ENCODE assay signal across 8 cellular contexts in genomic region chr1:44217809-44218410, GRCh38. TPM values are rescaled to one million over a fixed set of nuclear protein-coding genes. Genes with fewer than 3 reads are reported as not detected.
DNase-seq lines count a peak whose midpoint lies in the region; ATAC-seq and TF ChIP-seq lines count a peak whose summit lies in the region.

No MANE protein-coding gene starts in this region.

- no peaks in the 10 kb centered on the region for H3K27me3 Mint-ChIP-seq in nephron (ENCODE audit: low read depth)

- ATAC-seq in Panc1: peak; percentile 78
- ATAC-seq in HG03571 (IDR thresholded peaks at IDR 0.05; ENCODE audit: unreplicated experiment): no peak

- DNase-seq in DMS53 treated with DMSO at 0.1 percent for 48 hours (lab: John Stamatoyannopoulos, UW; ENCODE audit: unreplicated experiment): peak; percentile 84
- peak; percentile 77 for DNase-seq in KBM-7
- DNase-seq in Panc1 (ENCODE audit: low read depth, low spot score): peak; percentile 61
- DNase-seq in activated T-cell treated with anti-CD3 and anti-CD28 coated beads, Interleukin-2, amount 50 U/mL, for 48 hours: peak; percentile 88 to 91
- peak; percentile 38 for DNase-seq in fibroblast of gingiva (ENCODE audit: low read depth)
- DNase-seq in stimulated activated naive CD4-positive, alpha-beta T cell treated with Interleukin-2 at 50 U/mL for 16 hours (lab: John Stamatoyannopoulos, UW): peak; percentile 50

- no TSS peak for BruUV-seq in Panc1 (replicated peaks; lab: Mats Ljungman, UMichigan)

- peak overlapping the region in 2 of 3 experiments; percentile 6 to 20 for H3K27ac Mint-ChIP-seq in nephron

- peaks cover 5% of the 10 kb centered on the region for H3K4me1 ChIP-seq in Panc1 (ENCODE audit: control insufficient read depth, insufficient read depth, low read length)

- no peaks in the 10 kb centered on the region for H3K27me3 ChIP-seq in Panc1 (ENCODE audit: control insufficient read depth, insufficient read depth, low read length)

- CTCF ChIA-PET in Panc1 (lab: Charles Lee): interaction anchor here (0.6 to 1.5 kb wide), 9 partner anchors 15 to 446 kb away, joined by 3 to 7 read pairs (median 3); no protein-coding TSS in a partner anchor

- TF ChIP-seq CTCF in Panc1 (IDR thresholded peaks at IDR 0.05) (peak; percentile 94), nephron (IDR thresholded peaks at IDR 0.05; ENCODE audit: unreplicated experiment in 3 of 3) (peak; percentile 77 to 87 (median 83))

- POLR2A ChIA-PET in Panc1 (lab: Charles Lee): no interaction called here

- H3K4me3 Mint-ChIP-seq in nephron: peak overlapping the region; percentile 12 to 64 (median 41)

- H3K36me3 ChIP-seq in Panc1 (ENCODE audit: control insufficient read depth, insufficient read depth, low read length): peaks cover 13% of the 10 kb centered on the region; the same call in 1 of the 2 replicates

- in situ Hi-C loops in KBM-7 (cut with MboI; ENCODE audit: low pct_unique_long_range_greater_than_20kb, low sequenced_read_pairs) (no loop called here), Panc1 (cut with HindIII; ENCODE audit: low pct_unique_long_range_greater_than_20kb, low sequenced_read_pairs) (no loop called here)

- H3K4me1 Mint-ChIP-seq in nephron: peaks cover 16% of the 10 kb centered on the region

- no peak overlapping the region for H3K4me3 ChIP-seq in Panc1 (ENCODE audit: low read depth in 2 of 2, low read length in 2 of 2)

- no peaks in the 10 kb centered on the region for H3K9me3 Mint-ChIP-seq in nephron

- H3K36me3 Mint-ChIP-seq in nephron (ENCODE audit: low read depth): peaks cover 55% of the 10 kb centered on the region

- intact Hi-C loops in Panc1 (cut with micrococcal nuclease; ENCODE audit: unreplicated experiment): loop anchor here (5.0 kb wide), 1 partner anchor 379 kb away; no protein-coding TSS in a partner anchor

- no peak overlapping the region for H3K27ac ChIP-seq in Panc1 (ENCODE audit: low read length)

- no peaks in the 10 kb centered on the region for H3K9me3 ChIP-seq in Panc1 (ENCODE audit: control insufficient read depth, insufficient read depth, low read depth, low read length)

RNA-seq across cellular contexts. Expression of gene DMAP1, which starts 4.6 kb away (rescaled TPM):
- 52.9 TPM for total RNA-seq in Panc1 (2021; ENCODE audit: unreplicated experiment)
- polyA plus RNA-seq in Panc1 (2012; ENCODE audit: insufficient read length): 62.6 TPM

Comparison
In these comparisons a context has a peak if more than half of its experiments do, and no peak if none do; other contexts are left out.
1. DNase-seq: peak in every context shown above with its lines; median percentile 90 in activated T-cell treated with anti-CD3 and anti-CD28 coated beads, Interleukin-2, amount 50 U/mL, for 48 hours; 84 in DMS53 treated with DMSO at 0.1 percent for 48 hours; 77 in KBM-7; 61 in Panc1; 50 in stimulated activated naive CD4-positive, alpha-beta T cell treated with Interleukin-2 at 50 U/mL for 16 hours; 38 in fibroblast of gingiva.